In the genomic region with DNA sequence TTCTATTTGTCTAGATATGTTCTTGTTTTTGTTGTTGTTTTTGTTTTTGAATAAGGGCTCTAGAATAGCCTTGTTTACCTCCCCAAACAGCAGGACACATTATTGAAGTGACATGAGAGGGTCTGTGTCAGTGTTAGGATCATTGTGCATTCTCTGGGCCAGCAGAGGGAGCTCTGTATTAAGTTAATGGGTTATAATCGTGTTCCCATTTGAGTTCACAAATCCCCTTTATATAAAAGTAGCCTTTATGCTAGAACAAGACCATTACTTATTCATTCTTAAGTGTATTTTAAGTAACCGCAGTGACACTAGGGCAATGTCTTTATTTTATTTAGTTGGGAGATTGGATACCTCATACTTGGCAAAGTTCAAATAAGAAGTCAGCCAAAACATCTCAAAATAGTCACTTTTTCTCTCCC, we compare ENCODE assay signal across 8 cellular contexts. TPM values are rescaled to one million over a fixed set of nuclear protein-coding genes. Genes with fewer than 3 reads are reported as not detected.
DNase-seq lines count a peak whose midpoint lies in the region; ATAC-seq, FAIRE-seq and TF ChIP-seq lines count a peak whose summit lies in the region.

No MANE protein-coding gene starts in this region.

- H3K27me3 Mint-ChIP-seq in Caco-2 (ENCODE audit: insufficient read depth, unreplicated experiment) = no peaks in the 10 kb centered on the region
- no peaks in the 10 kb centered on the region for H3K27me3 Mint-ChIP-seq in activated naive CD8-positive, alpha-beta T cell

- H3K9me2 ChIP-seq in PC-3 (replicated peaks; ENCODE audit: low read length) = no peaks in the 10 kb centered on the region

- H3K27ac ChIP-seq in PC-3 (ENCODE audit: low read length) = peak overlapping the region; percentile 48
- no peak overlapping the region for H3K27ac ChIP-seq in prostate gland

- intact Hi-C loops in Caco-2 (cut with micrococcal nuclease; ENCODE audit: unreplicated experiment) = loop anchor here (1.0 kb wide), 4 partner anchors 33 to 280 kb away; no protein-coding TSS in a partner anchor
- intact Hi-C loops in PC-3 (cut with micrococcal nuclease) = loop anchor here (1.0 to 2.0 kb wide), 4 partner anchors 34 to 300 kb away; no protein-coding TSS in a partner anchor
- intact Hi-C loops in prostate gland (cut with DNase I) = no loop called here

- H3K27me3 ChIP-seq in Caco-2 (replicated peaks; ENCODE audit: control insufficient read depth, insufficient read depth, low read length) (no peaks in the 10 kb centered on the region), PC-3 (ENCODE audit: low read length) (no peaks in the 10 kb centered on the region), prostate gland (replicated peaks; ENCODE audit: insufficient read depth) (no peaks in the 10 kb centered on the region)

- BruUV-seq in Caco-2 (replicated peaks; lab: Mats Ljungman, UMichigan) (no TSS peak), PC-3 (replicated peaks; lab: Mats Ljungman, UMichigan) (no TSS peak)

- H3F3A ChIP-seq in PC-3 (ENCODE audit: low read length, unreplicated experiment) = peaks cover 3% of the 10 kb centered on the region

- FAIRE-seq in HTR-8/SVneo (lab: Jason Lieb, UNC) = peak; percentile 87

- H3K4me2 ChIP-seq in PC-3 (ENCODE audit: low read length) = peak overlapping the region; percentile 34

- H3K9me3 Mint-ChIP-seq in Caco-2 (ENCODE audit: unreplicated experiment) = no peaks in the 10 kb centered on the region
- no peaks in the 10 kb centered on the region for H3K9me3 Mint-ChIP-seq in activated naive CD8-positive, alpha-beta T cell (ENCODE audit: low read depth)

- H3K36me3 ChIP-seq in Caco-2 (ENCODE audit: control insufficient read depth, insufficient read depth, low read length) (no peaks in the 10 kb centered on the region; the same call in 1 of the 2 replicates), PC-3 (ENCODE audit: low read depth, low read length) (peaks cover 6% of the 10 kb centered on the region; the same call in 1 of the 2 replicates), prostate gland (no peaks in the 10 kb centered on the region)

- no peak overlapping the region for H3K4me3 ChIP-seq in Caco-2 (ENCODE audit: low read depth, low read length)
- no peak overlapping the region for H3K4me3 ChIP-seq in PC-3 (ENCODE audit: low read length)
- H3K4me3 ChIP-seq in prostate gland = no peak overlapping the region

- peaks cover 33% of the 10 kb centered on the region for H3K36me3 Mint-ChIP-seq in Caco-2 (ENCODE audit: insufficient read depth, unreplicated experiment)
- peaks cover 4% of the 10 kb centered on the region for H3K36me3 Mint-ChIP-seq in activated naive CD8-positive, alpha-beta T cell

- no peak overlapping the region for H2AFZ ChIP-seq in PC-3 (ENCODE audit: low read length)

- H3K9ac ChIP-seq in PC-3 (ENCODE audit: low read length) = no peak overlapping the region

- CTCF ChIA-PET in Caco-2 (lab: Charles Lee) = interaction anchor here (0.6 to 3.4 kb wide), 19 partner anchors 9 to 283 kb away, joined by 3 to 50 read pairs (median 3); a partner anchor contains a TSS
- CTCF ChIA-PET in PC-3 (lab: Charles Lee) = interaction anchor here (0.5 to 2.1 kb wide), 9 partner anchors 33 to 454 kb away, joined by 3 to 16 read pairs (median 4); a partner anchor contains a TSS

- no peaks in the 10 kb centered on the region for H3K9me3 ChIP-seq in Caco-2
- H3K9me3 ChIP-seq in PC-3 (ENCODE audit: low read length) = no peaks in the 10 kb centered on the region
- H3K9me3 ChIP-seq in prostate gland = no peaks in the 10 kb centered on the region

- H3K4me1 Mint-ChIP-seq in Caco-2 (ENCODE audit: low read depth, unreplicated experiment) = peaks cover 40% of the 10 kb centered on the region
- peaks cover 70% of the 10 kb centered on the region for H3K4me1 Mint-ChIP-seq in activated naive CD8-positive, alpha-beta T cell (ENCODE audit: low read depth)

- peak; percentile 89 to 96 for TF ChIP-seq CTCF in Caco-2 (IDR thresholded peaks at IDR 0.05; ENCODE audit: insufficient read depth in 1 of 2, low read depth in 1 of 2, low read length in 1 of 2, severe bottlenecking in 1 of 2, unreplicated experiment in 1 of 2)
- peak; percentile 98 for TF ChIP-seq CTCF in PC-3 (conservative IDR thresholded peaks at IDR 0.05; ENCODE audit: low read depth, low read length)
- TF ChIP-seq CTCF in prostate gland (IDR thresholded peaks at IDR 0.05) = peak; percentile 18 to 71 (median 50)

- H4K20me1 ChIP-seq in PC-3 (ENCODE audit: low read length) = no peaks in the 10 kb centered on the region

- peaks cover 44% of the 10 kb centered on the region for H3K4me1 ChIP-seq in Caco-2
- H3K4me1 ChIP-seq in PC-3 (ENCODE audit: insufficient read depth, low read length) = peaks cover 24% of the 10 kb centered on the region
- H3K4me1 ChIP-seq in prostate gland (replicated peaks) = no peaks in the 10 kb centered on the region

- TF ChIP-seq POLR2A in prostate gland (IDR thresholded peaks at IDR 0.05) = no peak

- no peaks in the 10 kb centered on the region for H3K79me2 ChIP-seq in PC-3 (ENCODE audit: low read length)

- POLR2A ChIA-PET in Caco-2 (lab: Charles Lee) (interaction anchor here (1.7 kb wide), 1 partner anchor 102 kb away, joined by 3 read pairs; no protein-coding TSS in a partner anchor), PC-3 (lab: Charles Lee; ENCODE audit: unreplicated experiment) (no interaction called here)

- H3K27ac Mint-ChIP-seq in Caco-2 (ENCODE audit: unreplicated experiment) = peak overlapping the region; percentile 1
- peak overlapping the region; percentile 58 for H3K27ac Mint-ChIP-seq in activated naive CD8-positive, alpha-beta T cell

- H3K4me3 Mint-ChIP-seq in Caco-2 (ENCODE audit: unreplicated experiment) = no peak overlapping the region
- H3K4me3 Mint-ChIP-seq in activated naive CD8-positive, alpha-beta T cell = peak overlapping the region; percentile 11

- ATAC-seq in PC-3 = peak; percentile 88
- ATAC-seq in GM21717 (IDR thresholded peaks at IDR 0.05; ENCODE audit: unreplicated experiment) = no peak
- no peak for ATAC-seq in HG03460 (IDR thresholded peaks at IDR 0.05; ENCODE audit: unreplicated experiment)

- DNase-seq in Caco-2 (peak; percentile 70 to 80), HTR-8/SVneo (ENCODE audit: insufficient read length, low spot score) (peak; percentile 79), PC-3 (peak; percentile 84), glomerular endothelial cell (ENCODE audit: extremely low read depth, low read depth, low spot score) (peak; percentile 37), prostate gland (ENCODE audit: low spot score) (peak; percentile 46)

- WGBS in prostate gland = 17% methylated on average over 2 of the region's 2 CpGs

RNA-seq across cellular contexts. Expression of a gene that starts 44.8 kb away (rescaled TPM):
- 68.3 and 74.7 TPM in 2 replicates for total RNA-seq in Caco-2 (2022)
- 18.6 and 20.6 TPM in 2 replicates for total RNA-seq in PC-3 (2014; rRNA removed)
- total RNA-seq in glomerular endothelial cell = 14.0 and 20.9 TPM in 2 replicates
- total RNA-seq in prostate gland = 10 to 100 TPM; 14.4 to 35.1 TPM

RNA-seq across cellular contexts. Expression of a gene that starts 50.9 kb away (rescaled TPM):
- total RNA-seq in Caco-2 (2022) (131 and 139 TPM in 2 replicates), PC-3 (2014; rRNA removed) (103 and 120 TPM in 2 replicates), glomerular endothelial cell (36.9 and 43.0 TPM in 2 replicates), prostate gland (100 to 1,000 TPM in 1 of 2 donors, 10 to 100 TPM in 1; 24.4 to 163 TPM)
